Comparison of ENCODE assay signal across 17 cellular contexts in genomic region chr9:127628644-127629467, GRCh38. TPM values are rescaled to one million over a fixed set of nuclear protein-coding genes. Genes with fewer than 3 reads are reported as not detected.
A peak's percentile ranks its signal among the peaks of the same experiment; 100 is the strongest.
DNase-seq lines count a peak whose midpoint lies in the region; ATAC-seq and TF ChIP-seq lines count a peak whose summit lies in the region.
"Had no signal": no experiment of that assay in that cellular context is flagged by ENCODE, and none has a peak within 500 bp of the region (broad histone marks: within the 10 kb centered on the region; RNA-seq: fewer than 3 reads in every experiment).

No MANE protein-coding gene starts in this region.

- peaks cover 25% of the 10 kb centered on the region for H4K20me1 ChIP-seq in osteoblast (ENCODE audit: insufficient read depth, low read length)

- peak overlapping the region; percentile 12 for H2AFZ ChIP-seq in osteoblast (ENCODE audit: low read length)

- H3K27ac ChIP-seq in HUES64 (ENCODE audit: low read depth, low read length): 0 out of 2 replicates have a peak overlapping the region, but pooled peaks have one; percentile 8
- H3K27ac ChIP-seq in adrenal gland: peak overlapping the region; percentile 6 to 69 (median 53)
- no peak overlapping the region for H3K27ac ChIP-seq in osteoblast (ENCODE audit: low read depth, low read length)
- no peak overlapping the region for H3K27ac ChIP-seq in gastrocnemius medialis
- H3K27ac ChIP-seq: SJCRH30 had no signal

- H3K4me3 ChIP-seq in HUES64 (ENCODE audit: low read length): no peak overlapping the region
- no peak overlapping the region for H3K4me3 ChIP-seq in adrenal gland
- H3K4me3 ChIP-seq in osteoblast (ENCODE audit: insufficient read depth, low read length): no peak overlapping the region
- H3K4me3 ChIP-seq in gastrocnemius medialis: no peak overlapping the region
- H3K4me3 ChIP-seq: SJCRH30 had no signal

- DNase-seq in adrenal gland (peak; percentile 58 to 86 (median 78)), Right ventricle myocardium inferior (ENCODE audit: missing footprints) (peak; percentile 78), osteoblast (ENCODE audit: insufficient read length, low spot score, missing footprints) (no peak), gastrocnemius medialis (no peak), T1000 (lab: John Stamatoyannopoulos, UW) (no peak), AML-193 (lab: John Stamatoyannopoulos, UW) (no peak)
- DNase-seq: activated CD4-positive, alpha-beta T cell treated with anti-CD3 and anti-CD28 coated beads, Interleukin-2, amount 50 U/mL, for 4 hours; anterior cingulate cortex; Caco-2; cortex of kidney; H7; KBM-7; left colon; NCI-H1105 treated with DMSO at 0.1 percent for 48 hours; SJCRH30 had no signal

- H3K79me2 ChIP-seq in osteoblast (ENCODE audit: insufficient read depth, low read length): peaks cover 32% of the 10 kb centered on the region

- H3K36me3 ChIP-seq in HUES64 (ENCODE audit: insufficient read depth, low read length) (no peaks in the 10 kb centered on the region), adrenal gland (replicated peaks in 1 of 2) (no peaks in the 10 kb centered on the region), osteoblast (ENCODE audit: insufficient read depth, low read length) (peaks cover 3% of the 10 kb centered on the region), gastrocnemius medialis (no peaks in the 10 kb centered on the region)
- H3K36me3 ChIP-seq: SJCRH30 had no signal

- TF ChIP-seq CTCF in adrenal gland (IDR thresholded peaks at IDR 0.05) (no peak), osteoblast (IDR thresholded peaks at IDR 0.05; ENCODE audit: extremely low read depth, low read depth, low read length) (no peak), gastrocnemius medialis (IDR thresholded peaks at IDR 0.05 in 4 of 5, conservative IDR thresholded peaks at IDR 0.05 in 1 of 5) (no peak)

- TF ChIP-seq POLR2A in adrenal gland (IDR thresholded peaks at IDR 0.05) (peak in 1 of 2 donors; percentile 23), gastrocnemius medialis (IDR thresholded peaks at IDR 0.05) (no peak)

- H3K9me3 ChIP-seq in HUES64 (ENCODE audit: insufficient read depth, low read depth, low read length) (no peaks in the 10 kb centered on the region), adrenal gland (replicated peaks in 1 of 3) (no peaks in the 10 kb centered on the region), osteoblast (ENCODE audit: low read depth, low read length) (no peaks in the 10 kb centered on the region), gastrocnemius medialis (no peaks in the 10 kb centered on the region)
- H3K9me3 ChIP-seq: Caco-2, SJCRH30 had no signal

- H3K9ac ChIP-seq in HUES64 (ENCODE audit: low read depth, low read length): no peak overlapping the region

- H3K4me2 ChIP-seq in osteoblast (ENCODE audit: insufficient read depth, low read length): no peak overlapping the region

- H3K27me3 ChIP-seq in HUES64 (ENCODE audit: insufficient read depth, low read length) (no peaks in the 10 kb centered on the region), adrenal gland (no peaks in the 10 kb centered on the region), osteoblast (ENCODE audit: insufficient read depth, low read length) (no peaks in the 10 kb centered on the region), gastrocnemius medialis (no peaks in the 10 kb centered on the region)
- H3K27me3 ChIP-seq: SJCRH30 had no signal

- ATAC-seq in Right ventricle myocardium inferior (peak; percentile 73), gastrocnemius medialis (no peak), HG03097 (IDR thresholded peaks at IDR 0.05; ENCODE audit: low FRiP score, unreplicated experiment) (no peak)
- ATAC-seq: left colon had no signal

- H3K4me1 ChIP-seq in HUES64 (ENCODE audit: insufficient read depth, low read length): peaks cover 21% of the 10 kb centered on the region
- peaks cover 0 to 35% of the 10 kb centered on the region in 2 donors for H3K4me1 ChIP-seq in adrenal gland (replicated peaks in 1 of 2)
- H3K4me1 ChIP-seq in osteoblast (ENCODE audit: insufficient read depth, low read length): peaks cover 13% of the 10 kb centered on the region
- H3K4me1 ChIP-seq in gastrocnemius medialis: peaks cover 14 to 22% of the 10 kb centered on the region in 2 donors
- H3K4me1 ChIP-seq: SJCRH30 had no signal

- in situ Hi-C loops in gastrocnemius medialis (cut with MboI; ENCODE audit: low sequenced_read_pairs in 4 of 4): no loop called here

- intact Hi-C loops in adrenal gland (cut with DNase I): no loop called here
- intact Hi-C loops in Right ventricle myocardium inferior (cut with DNase I): no loop called here
- intact Hi-C loops in gastrocnemius medialis (cut with DNase I; ENCODE audit: low total_unique reads): no loop called here

- 83% methylated on average over 9 of the region's 9 CpGs for WGBS in HUES64
- 36 to 45% (median 40%) methylated on average over 9 of the region's 9 CpGs for WGBS in adrenal gland, 4 donors

RNA-seq across cellular contexts. Expression of gene STXBP1, which starts 16.8 kb away (rescaled TPM):
- 20.6 TPM for polyA plus RNA-seq in HUES64 (2013, experiment 1 of 2)
- polyA plus RNA-seq in HUES64 (2013, experiment 2 of 2): 29.7 TPM
- 100 to 1,000 TPM in 1 of 8 donors, 10 to 100 TPM in 7; 36.1 to 169 (median 69.5) TPM for total RNA-seq in adrenal gland
- polyA plus RNA-seq in adrenal gland: 10 to 100 TPM; 29.4 to 61.6 (median 29.7) TPM
- 51.5 TPM for total RNA-seq in Right ventricle myocardium inferior
- total RNA-seq in osteoblast: 19.9 and 23.0 TPM in 2 replicates
- 10 to 100 TPM in 2 of 4 donors, 1 to 10 TPM in 2; 3.4 to 36.8 (median 9.2) TPM for total RNA-seq in gastrocnemius medialis

Comparison
In these comparisons a context has a peak if more than half of its experiments do, and no peak if none do; other contexts are left out.
1. H3K27ac ChIP-seq: peak in HUES64 (single experiment) and adrenal gland (5 of 5); none in osteoblast (single experiment) and gastrocnemius medialis (0 of 4).
2. DNase-seq: peak in adrenal gland (7 of 7) and Right ventricle myocardium inferior (single experiment); none in osteoblast (single experiment), gastrocnemius medialis (0 of 2), T1000 (single experiment) and AML-193 (0 of 2).